30 cellular contexts compared by ENCODE assay signal in genomic region chr6:5323979-5324378, GRCh38.
"Had no signal": no experiment of that assay in that cellular context is flagged by ENCODE, and none has a peak within 500 bp of the region (broad histone marks: within the 10 kb centered on the region; RNA-seq: fewer than 3 reads in every experiment).

No MANE protein-coding gene starts in this region.

- H3K4me1 ChIP-seq: esophagus muscularis mucosa, foreskin keratinocyte, heart left ventricle had no signal

- FAIRE-seq: astrocyte, bronchial epithelial cell, colon had no signal

- H3K4me3 ChIP-seq: esophagus muscularis mucosa, gastrocnemius medialis, heart left ventricle had no signal

- H3K27ac ChIP-seq: brain microvascular endothelial cell, esophagus muscularis mucosa, foreskin keratinocyte, gastrocnemius medialis, heart left ventricle, WERI-Rb-1 had no signal

- H3K36me3 ChIP-seq: brain microvascular endothelial cell, gastrocnemius medialis, WERI-Rb-1 had no signal

- H3K4me1 Mint-ChIP-seq: activated B cell treated with CpG ODN at 0.5 μM for 24 hours had no signal

- H3K27ac Mint-ChIP-seq: activated B cell treated with CpG ODN at 0.5 μM for 24 hours; activated CD4-positive, alpha-beta memory T cell treated with anti-CD3 and anti-CD28 coated beads, Interleukin-2, amount 10 ng/mL, durations not matched to agents 7 days and 5 days; activated naive CD8-positive, alpha-beta T cell; activated T-helper 17 cell treated with anti-CD3 and anti-CD28 coated beads, Interleukin-2, amount 50 U/mL, for 72 hours; T-helper 17 cell; T-helper 2 cell treated with Interferon-gamma antibody and Interleukin-4, amounts not matched to agents 5 μg/mL and 100 μg/mL, for 36 hours had no signal

- H3K4me3 Mint-ChIP-seq: activated B cell treated with CpG ODN at 0.5 μM for 24 hours; activated CD4-positive, alpha-beta memory T cell treated with anti-CD3 and anti-CD28 coated beads, Interleukin-2, amount 10 ng/mL, durations not matched to agents 7 days and 5 days; activated naive CD8-positive, alpha-beta T cell; activated T-cell treated with anti-CD3 and anti-CD28 coated beads, Interleukin-2, amount 50 U/mL, for 4 hours; activated T-helper 17 cell treated with anti-CD3 and anti-CD28 coated beads, Interleukin-2, amount 50 U/mL, for 72 hours; T-helper 17 cell; T-helper 2 cell treated with Interferon-gamma antibody and Interleukin-4, amounts not matched to agents 5 μg/mL and 100 μg/mL, for 36 hours had no signal

- H3K27me3 ChIP-seq: brain microvascular endothelial cell, esophagus muscularis mucosa, foreskin keratinocyte, gastrocnemius medialis, heart left ventricle had no signal

- DNase-seq: activated B cell treated with CpG ODN at 0.5 μM for 24 hours; activated CD4-positive, alpha-beta memory T cell treated with anti-CD3 and anti-CD28 coated beads, Interleukin-2, amount 10 ng/mL, durations not matched to agents 7 days and 5 days; activated CD4-positive, alpha-beta T cell treated with anti-CD3 and anti-CD28 coated beads for 48 hours; activated effector memory CD4-positive, alpha-beta T cell treated with Interleukin-2 at 50 U/mL for 16 hours; activated gamma-delta T cell treated with Interleukin-2 at 50 U/mL for 16 hours; activated naive CD4-positive, alpha-beta T cell treated with anti-CD3 and anti-CD28 coated beads, Interleukin-2, amount 50 U/mL, for 16 hours; activated naive CD4-positive, alpha-beta T cell treated with Interleukin-2 at 50 U/mL for 16 hours; activated T-cell treated with anti-CD3 and anti-CD28 coated beads, Interleukin-2, amount 50 U/mL, for 4 hours; amniotic stem cell; anterior cingulate cortex; brain microvascular endothelial cell; cortex of kidney; dermis blood vessel endothelial cell; effector CD8-positive, alpha-beta T cell; erythroblast; foreskin keratinocyte; gastrocnemius medialis; glutamatergic neuron; heart left ventricle; T-helper 1 cell; T-helper 17 cell; T1000; WERI-Rb-1 had no signal

- H3K9me3 Mint-ChIP-seq: activated CD4-positive, alpha-beta memory T cell treated with anti-CD3 and anti-CD28 coated beads, Interleukin-2, amount 10 ng/mL, durations not matched to agents 7 days and 5 days; activated T-cell treated with anti-CD3 and anti-CD28 coated beads, Interleukin-2, amount 50 U/mL, for 4 hours; activated T-helper 17 cell treated with anti-CD3 and anti-CD28 coated beads, Interleukin-2, amount 50 U/mL, for 72 hours; T-helper 2 cell treated with Interferon-gamma antibody and Interleukin-4, amounts not matched to agents 5 μg/mL and 100 μg/mL, for 36 hours had no signal

- H3K9me3 ChIP-seq: gastrocnemius medialis had no signal

- H3K27me3 Mint-ChIP-seq: activated B cell treated with CpG ODN at 0.5 μM for 24 hours; activated CD4-positive, alpha-beta memory T cell treated with anti-CD3 and anti-CD28 coated beads, Interleukin-2, amount 10 ng/mL, durations not matched to agents 7 days and 5 days; activated naive CD8-positive, alpha-beta T cell; activated T-helper 17 cell treated with anti-CD3 and anti-CD28 coated beads, Interleukin-2, amount 50 U/mL, for 72 hours; T-helper 17 cell had no signal
